In the genomic region with DNA sequence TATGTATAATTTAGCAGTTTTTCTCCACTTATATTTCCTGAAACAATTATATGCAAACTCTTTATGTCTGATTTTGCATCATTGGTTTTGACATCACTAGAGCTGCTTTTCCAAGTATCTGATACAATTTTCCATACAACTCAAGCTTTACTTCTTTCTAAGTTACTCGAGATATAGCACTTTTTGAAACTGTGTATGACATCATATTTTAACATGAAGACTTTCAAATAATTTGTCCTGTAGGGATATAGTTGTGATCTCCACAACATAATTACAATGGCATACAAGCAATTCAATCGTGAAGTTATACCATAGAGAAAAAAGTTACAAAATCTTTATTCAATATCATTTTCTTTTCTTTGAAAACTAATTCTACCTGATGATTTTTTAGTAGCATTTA, we compare ENCODE assay signal across 39 cellular contexts.
"Had no signal": no experiment of that assay in that cellular context is flagged by ENCODE, and none has a peak within 500 bp of the region (broad histone marks: within the 10 kb centered on the region; RNA-seq: fewer than 3 reads in every experiment).

No MANE protein-coding gene starts in this region.

- H3K4me3 ChIP-seq: adrenal gland, ascending aorta, body of pancreas, breast epithelium, cardiac muscle cell had no signal

- H3K4me1 Mint-ChIP-seq: activated naive CD4-positive, alpha-beta T cell treated with anti-CD3 and anti-CD28 coated beads, Interleukin-2, amount 10 ng/mL, durations not matched to agents 7 days and 5 days; activated naive CD4-positive, alpha-beta T cell treated with anti-CD3 and anti-CD28 coated beads, Interleukin-2, amount 50 U/mL, for 24 hours; activated naive CD8-positive, alpha-beta T cell treated with anti-CD3 and anti-CD28 coated beads for 36 hours; activated naive CD8-positive, alpha-beta T cell treated with anti-CD3 and anti-CD28 coated beads, Interleukin-2, amount 10 ng/mL, durations not matched to agents 7 days and 5 days; activated naive CD8-positive, alpha-beta T cell treated with anti-CD3 and anti-CD28 coated beads, Interleukin-2, amount 50 U/mL, for 24 hours; activated T-helper 17 cell treated with anti-CD3 and anti-CD28 coated beads, Interleukin-2, amount 50 U/mL, for 72 hours; brain; central memory CD8-positive, alpha-beta T cell had no signal

- ATAC-seq: activated naive CD4-positive, alpha-beta T cell treated with anti-CD3 and anti-CD28 coated beads, Interleukin-2, amount 50 U/mL, for 72 hours; activated naive CD8-positive, alpha-beta T cell treated with anti-CD3 and anti-CD28 coated beads, Interleukin-2, amount 50 U/mL, for 24 hours; activated T-cell treated with anti-CD3 and anti-CD28 coated beads, Interleukin-2, amount 50 U/mL, for 4 hours; activated T-cell treated with anti-CD3 and anti-CD28 coated beads, Interleukin-2, amount 50 U/mL, for 72 hours; activated T-helper 17 cell treated with anti-CD3 and anti-CD28 coated beads, Interleukin-2, amount 50 U/mL, for 72 hours; body of pancreas had no signal

- H3K27me3 Mint-ChIP-seq: activated naive CD4-positive, alpha-beta T cell treated with anti-CD3 and anti-CD28 coated beads, Interleukin-2, amount 10 ng/mL, durations not matched to agents 7 days and 5 days; activated naive CD8-positive, alpha-beta T cell treated with anti-CD3 and anti-CD28 coated beads for 36 hours; activated naive CD8-positive, alpha-beta T cell treated with anti-CD3 and anti-CD28 coated beads, Interleukin-2, amount 10 ng/mL, durations not matched to agents 7 days and 5 days; activated naive CD8-positive, alpha-beta T cell treated with anti-CD3 and anti-CD28 coated beads, Interleukin-2, amount 50 U/mL, for 24 hours; activated T-helper 17 cell treated with anti-CD3 and anti-CD28 coated beads, Interleukin-2, amount 50 U/mL, for 72 hours; brain; central memory CD8-positive, alpha-beta T cell had no signal

- H3K27ac Mint-ChIP-seq: activated naive CD4-positive, alpha-beta T cell treated with anti-CD3 and anti-CD28 coated beads for 36 hours; activated naive CD4-positive, alpha-beta T cell treated with anti-CD3 and anti-CD28 coated beads, Interleukin-2, amount 10 ng/mL, durations not matched to agents 7 days and 5 days; activated naive CD4-positive, alpha-beta T cell treated with anti-CD3 and anti-CD28 coated beads, Interleukin-2, amount 50 U/mL, for 24 hours; activated naive CD4-positive, alpha-beta T cell treated with anti-CD3 and anti-CD28 coated beads, Interleukin-2, amount 50 U/mL, for 72 hours; activated naive CD8-positive, alpha-beta T cell; activated naive CD8-positive, alpha-beta T cell treated with anti-CD3 and anti-CD28 coated beads for 36 hours; activated naive CD8-positive, alpha-beta T cell treated with anti-CD3 and anti-CD28 coated beads, Interleukin-2, amount 10 ng/mL, durations not matched to agents 7 days and 5 days; activated naive CD8-positive, alpha-beta T cell treated with anti-CD3 and anti-CD28 coated beads, Interleukin-2, amount 50 U/mL, for 24 hours; activated T-cell treated with anti-CD3 and anti-CD28 coated beads, Interleukin-2, amount 50 U/mL, for 24 hours; activated T-cell treated with anti-CD3 and anti-CD28 coated beads, Interleukin-2, amount 50 U/mL, for 72 hours; activated T-helper 1 cell treated with anti-CD3 and anti-CD28 coated beads, Interleukin-12 subunit alpha, Interleukin-12 subunit beta, Interleukin-2, Interleukin-4 antibody, amounts not matched to agents 30 ng/mL and 10 ng/mL and 1 ng/mL, durations not matched to agents 14 hours and 24 hours and 36 hours; activated T-helper 17 cell treated with anti-CD3 and anti-CD28 coated beads, Interleukin-2, amount 50 U/mL, for 72 hours; activated T-helper 2 cell treated with anti-CD3 and anti-CD28 coated beads, Interferon-gamma antibody, Interleukin-2, Interleukin-4, amounts not matched to agents 10 μg/mL and 5 μg/mL and 100 μg/mL, durations not matched to agents 14 hours and 24 hours and 36 hours; brain had no signal

- H3K9me3 Mint-ChIP-seq: activated naive CD4-positive, alpha-beta T cell treated with anti-CD3 and anti-CD28 coated beads for 36 hours; activated naive CD4-positive, alpha-beta T cell treated with anti-CD3 and anti-CD28 coated beads, Interleukin-2, amount 10 ng/mL, durations not matched to agents 7 days and 5 days; activated naive CD4-positive, alpha-beta T cell treated with anti-CD3 and anti-CD28 coated beads, Interleukin-2, amount 50 U/mL, for 24 hours; activated T-cell treated with anti-CD3 and anti-CD28 coated beads, Interleukin-2, amount 50 U/mL, for 4 hours; activated T-helper 1 cell treated with anti-CD3 and anti-CD28 coated beads, Interleukin-12 subunit alpha, Interleukin-12 subunit beta, Interleukin-2, Interleukin-4 antibody, amounts not matched to agents 30 ng/mL and 10 ng/mL and 1 ng/mL, durations not matched to agents 14 hours and 24 hours and 36 hours; activated T-helper 17 cell treated with anti-CD3 and anti-CD28 coated beads, Interleukin-2, amount 50 U/mL, for 72 hours; activated T-helper 2 cell treated with anti-CD3 and anti-CD28 coated beads, Interferon-gamma antibody, Interleukin-2, Interleukin-4, amounts not matched to agents 10 μg/mL and 5 μg/mL and 100 μg/mL, durations not matched to agents 14 hours and 24 hours and 36 hours; brain; central memory CD8-positive, alpha-beta T cell had no signal

- H3K27me3 ChIP-seq: adrenal gland, ascending aorta, body of pancreas, brain microvascular endothelial cell, breast epithelium, cardiac muscle cell had no signal

- FAIRE-seq: astrocyte, bronchial epithelial cell had no signal

- H3K36me3 Mint-ChIP-seq: activated naive CD4-positive, alpha-beta T cell treated with anti-CD3 and anti-CD28 coated beads, Interleukin-2, amount 10 ng/mL, durations not matched to agents 7 days and 5 days; activated naive CD8-positive, alpha-beta T cell treated with anti-CD3 and anti-CD28 coated beads, Interleukin-2, amount 10 ng/mL, durations not matched to agents 7 days and 5 days had no signal

- H3K4me3 Mint-ChIP-seq: activated naive CD4-positive, alpha-beta T cell treated with anti-CD3 and anti-CD28 coated beads for 36 hours; activated naive CD4-positive, alpha-beta T cell treated with anti-CD3 and anti-CD28 coated beads, Interleukin-2, amount 10 ng/mL, durations not matched to agents 7 days and 5 days; activated naive CD4-positive, alpha-beta T cell treated with anti-CD3 and anti-CD28 coated beads, Interleukin-2, amount 50 U/mL, for 24 hours; activated naive CD8-positive, alpha-beta T cell; activated naive CD8-positive, alpha-beta T cell treated with anti-CD3 and anti-CD28 coated beads for 36 hours; activated naive CD8-positive, alpha-beta T cell treated with anti-CD3 and anti-CD28 coated beads, Interleukin-2, amount 10 ng/mL, durations not matched to agents 7 days and 5 days; activated naive CD8-positive, alpha-beta T cell treated with anti-CD3 and anti-CD28 coated beads, Interleukin-2, amount 50 U/mL, for 24 hours; activated T-cell treated with anti-CD3 and anti-CD28 coated beads, Interleukin-2, amount 50 U/mL, for 24 hours; activated T-cell treated with anti-CD3 and anti-CD28 coated beads, Interleukin-2, amount 50 U/mL, for 4 hours; activated T-cell treated with anti-CD3 and anti-CD28 coated beads, Interleukin-2, amount 50 U/mL, for 72 hours; activated T-helper 1 cell treated with anti-CD3 and anti-CD28 coated beads, Interleukin-12 subunit alpha, Interleukin-12 subunit beta, Interleukin-2, Interleukin-4 antibody, amounts not matched to agents 30 ng/mL and 10 ng/mL and 1 ng/mL, durations not matched to agents 14 hours and 24 hours and 36 hours; activated T-helper 17 cell treated with anti-CD3 and anti-CD28 coated beads, Interleukin-2, amount 50 U/mL, for 72 hours; brain; central memory CD8-positive, alpha-beta T cell had no signal

- H3K27ac ChIP-seq: adrenal gland, ascending aorta, body of pancreas, brain microvascular endothelial cell, breast epithelium, cardiac muscle cell had no signal

- H3K36me3 ChIP-seq: adrenal gland, ascending aorta, brain microvascular endothelial cell, cardiac muscle cell had no signal

- H3K9me3 ChIP-seq: adrenal gland, ascending aorta, body of pancreas, breast epithelium had no signal

- DNase-seq: activated effector memory CD4-positive, alpha-beta T cell treated with anti-CD3 and anti-CD28 coated beads, Interleukin-2, amount 50 U/mL, for 16 hours; activated effector memory CD4-positive, alpha-beta T cell treated with Interleukin-2 at 50 U/mL for 16 hours; activated gamma-delta T cell; activated gamma-delta T cell treated with Interleukin-2 at 50 U/mL for 16 hours; activated naive CD4-positive, alpha-beta T cell; activated naive CD4-positive, alpha-beta T cell treated with anti-CD3 and anti-CD28 coated beads for 36 hours; activated naive CD4-positive, alpha-beta T cell treated with anti-CD3 and anti-CD28 coated beads, Interleukin-2, amount 10 ng/mL, durations not matched to agents 7 days and 5 days; activated naive CD4-positive, alpha-beta T cell treated with anti-CD3 and anti-CD28 coated beads, Interleukin-2, amount 50 U/mL, for 16 hours; activated naive CD4-positive, alpha-beta T cell treated with Interleukin-2 at 50 U/mL for 16 hours; activated naive CD8-positive, alpha-beta T cell treated with anti-CD3 and anti-CD28 coated beads for 36 hours; activated naive CD8-positive, alpha-beta T cell treated with anti-CD3 and anti-CD28 coated beads, Interleukin-2, amount 10 ng/mL, durations not matched to agents 7 days and 5 days; activated naive CD8-positive, alpha-beta T cell treated with anti-CD3 and anti-CD28 coated beads, Interleukin-2, amount 50 U/mL, for 24 hours; activated T-cell treated with anti-CD3 and anti-CD28 coated beads, Interleukin-2, amount 50 U/mL, for 24 hours; activated T-cell treated with anti-CD3 and anti-CD28 coated beads, Interleukin-2, amount 50 U/mL, for 4 hours; activated T-cell treated with anti-CD3 and anti-CD28 coated beads, Interleukin-2, amount 50 U/mL, for 48 hours; activated T-cell treated with anti-CD3 and anti-CD28 coated beads, Interleukin-2, amount 50 U/mL, for 72 hours; adrenal gland; amniotic stem cell; amygdala; anterior cingulate cortex; aorta; body of pancreas; brain microvascular endothelial cell; caudate nucleus; central memory CD4-positive, alpha-beta T cell; cerebellar nuclear complex had no signal

- H3K4me1 ChIP-seq: adrenal gland, ascending aorta, body of pancreas, breast epithelium had no signal
